In genomic region chr18:21262979-21263378, GRCh38 we compare ENCODE assay signal across 23 cellular contexts. TPM values are rescaled to one million over a fixed set of nuclear protein-coding genes. Genes with fewer than 3 reads are reported as not detected.
DNase-seq lines count a peak whose midpoint lies in the region; ATAC-seq, FAIRE-seq and TF ChIP-seq lines count a peak whose summit lies in the region.
"Had no signal": no experiment of that assay in that cellular context is flagged by ENCODE, and none has a peak within 500 bp of the region (broad histone marks: within the 10 kb centered on the region; RNA-seq: fewer than 3 reads in every experiment).

No MANE protein-coding gene starts in this region.

- H3K4me3 Mint-ChIP-seq in osteocyte (ENCODE audit: unreplicated experiment), result no peak overlapping the region
- H3K4me3 Mint-ChIP-seq: activated naive CD8-positive, alpha-beta T cell treated with anti-CD3 and anti-CD28 coated beads for 36 hours; CD4-positive, alpha-beta T cell; naive thymus-derived CD4-positive, alpha-beta T cell; stimulated activated naive CD8-positive, alpha-beta T cell treated with anti-CD3 and anti-CD28 coated beads, Interleukin-15, amount 100 ng/mL, for 72 hours had no signal

- H3K79me2 ChIP-seq in HepG2 (ENCODE audit: insufficient read depth, low read length) (no peaks in the 10 kb centered on the region), hepatocyte (no peaks in the 10 kb centered on the region)

- no peak overlapping the region for H2AFZ ChIP-seq in HepG2 (ENCODE audit: low read length)
- no peak overlapping the region for H2AFZ ChIP-seq in hepatocyte

- POLR2A ChIA-PET in HepG2 (lab: Yijun Ruan, JAX), result no interaction called here

- H3K27ac ChIP-seq in HepG2 (ENCODE audit: extremely low read length, insufficient read depth, low read length), result no peak overlapping the region
- no peak overlapping the region for H3K27ac ChIP-seq in right lobe of liver
- peak overlapping the region; percentile 92 for H3K27ac ChIP-seq in ectodermal cell (ENCODE audit: insufficient read depth, low read depth, low read length, poor library complexity, severe bottlenecking)
- H3K27ac ChIP-seq in mesodermal cell (ENCODE audit: low read depth, low read length, severe bottlenecking), result peak overlapping the region; percentile 69
- H3K27ac ChIP-seq in hepatocyte, result no peak overlapping the region
- H3K27ac ChIP-seq: uterus had no signal

- no peaks in the 10 kb centered on the region for H3K9me3 Mint-ChIP-seq in osteocyte (ENCODE audit: unreplicated experiment)
- H3K9me3 Mint-ChIP-seq: activated naive CD8-positive, alpha-beta T cell treated with anti-CD3 and anti-CD28 coated beads for 36 hours; CD4-positive, alpha-beta T cell; naive thymus-derived CD4-positive, alpha-beta T cell; stimulated activated naive CD8-positive, alpha-beta T cell treated with anti-CD3 and anti-CD28 coated beads, Interleukin-15, amount 100 ng/mL, for 72 hours had no signal

- TF ChIP-seq POLR2A in HepG2 (IDR thresholded peaks at IDR 0.05; ENCODE audit: insufficient read depth in 1 of 2, low read depth in 2 of 2, low read length in 2 of 2), result no peak
- TF ChIP-seq POLR2A in right lobe of liver (IDR thresholded peaks at IDR 0.05), result no peak

- TF ChIP-seq RAD21 in HepG2 (CRISPR knock-in tag; IDR thresholded peaks at IDR 0.05), result no peak

- H3K27me3 ChIP-seq in HepG2 (ENCODE audit: control insufficient read depth in 1 of 2, insufficient read depth in 2 of 2, low read length in 2 of 2) (no peaks in the 10 kb centered on the region), right lobe of liver (no peaks in the 10 kb centered on the region), ectodermal cell (ENCODE audit: control insufficient read depth, insufficient read depth, low read length, poor library complexity, severe bottlenecking) (no peaks in the 10 kb centered on the region), hepatocyte (no peaks in the 10 kb centered on the region)
- H3K27me3 ChIP-seq: uterus had no signal

- no peak overlapping the region for H3K27ac Mint-ChIP-seq in osteocyte (ENCODE audit: unreplicated experiment)
- H3K27ac Mint-ChIP-seq: activated naive CD8-positive, alpha-beta T cell treated with anti-CD3 and anti-CD28 coated beads for 36 hours; CD4-positive, alpha-beta T cell; naive thymus-derived CD4-positive, alpha-beta T cell; stimulated activated naive CD8-positive, alpha-beta T cell treated with anti-CD3 and anti-CD28 coated beads, Interleukin-15, amount 100 ng/mL, for 72 hours had no signal

- H3K9me2 ChIP-seq in hepatocyte (replicated peaks; ENCODE audit: insufficient read depth), result no peaks in the 10 kb centered on the region
- H3K9me2 ChIP-seq: SK-N-SH had no signal

- in situ Hi-C loops in HepG2 (cut with HindIII; ENCODE audit: extremely low pct_ligation_motif_present, low pct_unique_long_range_greater_than_20kb), result loop anchor here (25.0 kb wide), 1 partner anchor 101 kb away; no protein-coding TSS in a partner anchor

- peaks cover 10% of the 10 kb centered on the region for H3K4me1 Mint-ChIP-seq in osteocyte (ENCODE audit: unreplicated experiment)
- H3K4me1 Mint-ChIP-seq: activated naive CD8-positive, alpha-beta T cell treated with anti-CD3 and anti-CD28 coated beads for 36 hours; naive thymus-derived CD4-positive, alpha-beta T cell; stimulated activated naive CD8-positive, alpha-beta T cell treated with anti-CD3 and anti-CD28 coated beads, Interleukin-15, amount 100 ng/mL, for 72 hours had no signal

- no peak for TF ChIP-seq CTCF in HepG2 (CRISPR knock-in tag; IDR thresholded peaks at IDR 0.05)
- no peak for TF ChIP-seq CTCF in right lobe of liver (IDR thresholded peaks at IDR 0.05)
- no peak for TF ChIP-seq CTCF in hepatocyte (IDR thresholded peaks at IDR 0.05; ENCODE audit: poor library complexity)
- no peak for TF ChIP-seq CTCF in osteocyte (IDR thresholded peaks at IDR 0.05)

- H3K27me3 Mint-ChIP-seq in osteocyte (ENCODE audit: unreplicated experiment), result peaks cover 59% of the 10 kb centered on the region

- ATAC-seq in HepG2 (no peak), right lobe of liver (no peak), HG02938 (IDR thresholded peaks at IDR 0.05; ENCODE audit: unreplicated experiment) (no peak)
- ATAC-seq: left ventricle myocardium superior; naive thymus-derived CD4-positive, alpha-beta T cell; PC-3; stimulated activated naive CD8-positive, alpha-beta T cell treated with anti-CD3 and anti-CD28 coated beads, Interleukin-15, amount 100 ng/mL, for 72 hours had no signal

- H3K9me3 ChIP-seq in HepG2 (ENCODE audit: low read length), result no peaks in the 10 kb centered on the region
- H3K9me3 ChIP-seq in right lobe of liver, result no peaks in the 10 kb centered on the region
- H3K9me3 ChIP-seq in ectodermal cell (ENCODE audit: control insufficient read depth, low read length), result no peaks in the 10 kb centered on the region
- no peaks in the 10 kb centered on the region for H3K9me3 ChIP-seq in mesodermal cell (ENCODE audit: control insufficient read depth, low read length)
- H3K9me3 ChIP-seq in hepatocyte (ENCODE audit: low read depth), result no peaks in the 10 kb centered on the region
- H3K9me3 ChIP-seq: SK-N-SH, uterus had no signal

- H3K36me3 ChIP-seq in HepG2 (replicated peaks in 1 of 2; ENCODE audit: control insufficient read depth in 1 of 2, insufficient read depth in 2 of 2, low read length in 2 of 2), result no peaks in the 10 kb centered on the region
- no peaks in the 10 kb centered on the region for H3K36me3 ChIP-seq in right lobe of liver
- H3K36me3 ChIP-seq in ectodermal cell (ENCODE audit: control insufficient read depth, insufficient read depth, low read length), result no peaks in the 10 kb centered on the region
- no peaks in the 10 kb centered on the region for H3K36me3 ChIP-seq in mesodermal cell (ENCODE audit: control insufficient read depth, insufficient read depth, low read length)
- H3K36me3 ChIP-seq in hepatocyte (replicated peaks; ENCODE audit: insufficient read depth, low read depth), result no peaks in the 10 kb centered on the region
- H3K36me3 ChIP-seq: uterus had no signal

- no peak overlapping the region for H3K9ac ChIP-seq in HepG2 (ENCODE audit: insufficient read depth, low read depth, low read length)
- H3K9ac ChIP-seq: SK-N-SH had no signal

- no peak for TF ChIP-seq EP300 in HepG2 (IDR thresholded peaks at IDR 0.05; ENCODE audit: low read depth in 2 of 2, low read length in 2 of 2)
- TF ChIP-seq EP300 in HepG2 (CRISPR knock-in tag; IDR thresholded peaks at IDR 0.05; ENCODE audit: borderline replicate concordance), result no peak

- no TSS peak for BruUV-seq in HepG2 (replicated peaks; lab: Mats Ljungman, UMichigan)

- H3K4me1 ChIP-seq in HepG2 (ENCODE audit: insufficient read depth, low read length) (peaks cover 58% of the 10 kb centered on the region), right lobe of liver (peaks cover 0 to 24% (median 2%) of the 10 kb centered on the region in 4 donors), ectodermal cell (ENCODE audit: control insufficient read depth, insufficient read depth, low read length) (peaks cover 83% of the 10 kb centered on the region), mesodermal cell (ENCODE audit: control insufficient read depth, insufficient read depth, low read length, poor library complexity, severe bottlenecking) (peaks cover 46% of the 10 kb centered on the region), hepatocyte (ENCODE audit: insufficient read depth) (peaks cover 10% of the 10 kb centered on the region)
- H3K4me1 ChIP-seq: uterus had no signal

- H4K20me1 ChIP-seq in HepG2 (ENCODE audit: insufficient read depth, low read length), result no peaks in the 10 kb centered on the region
- no peaks in the 10 kb centered on the region for H4K20me1 ChIP-seq in hepatocyte (ENCODE audit: insufficient read depth, poor library complexity, severe bottlenecking)

- no peak for FAIRE-seq in HepG2 (lab: Jason Lieb, UNC)
- FAIRE-seq: TTC549 had no signal

- no peak for DNase-seq in HepG2 (ENCODE audit: low spot score)
- DNase-seq in right lobe of liver, result no peak
- no peak for DNase-seq in hepatocyte (ENCODE audit: low spot score)
- no peak for DNase-seq in SW480 (ENCODE audit: low spot score)
- DNase-seq in osteocyte (ENCODE audit: extremely low spot score, unreplicated experiment), result no peak
- DNase-seq: ACHN; activated CD4-positive, alpha-beta T cell treated with anti-CD3 and anti-CD28 coated beads, Interleukin-2, amount 50 U/mL, for 48 hours; activated naive CD8-positive, alpha-beta T cell treated with anti-CD3 and anti-CD28 coated beads for 36 hours; activated T-cell treated with anti-CD3 and anti-CD28 coated beads, Interleukin-2, amount 50 U/mL, for 48 hours; CD4-positive, alpha-beta T cell; effector CD4-positive, alpha-beta T cell; left ventricle myocardium superior; naive thymus-derived CD4-positive, alpha-beta T cell; NCI-H1694 treated with DMSO at 0.1 percent for 48 hours; PC-3; SK-N-SH; stimulated activated CD4-positive, alpha-beta T cell treated with anti-CD3 and anti-CD28 coated beads, Interleukin-15, amount 100 ng/mL, for 24 hours; stimulated activated naive CD8-positive, alpha-beta T cell treated with anti-CD3 and anti-CD28 coated beads, Interleukin-15, amount 100 ng/mL, for 72 hours; uterus had no signal

- CTCF ChIA-PET in HepG2 (lab: Yijun Ruan, JAX; ENCODE audit: low intra/inter-chr PET ratio, low total read pairs), result no interaction called here

- no peaks in the 10 kb centered on the region for H3K36me3 Mint-ChIP-seq in osteocyte (ENCODE audit: unreplicated experiment)
- H3K36me3 Mint-ChIP-seq: activated naive CD8-positive, alpha-beta T cell treated with anti-CD3 and anti-CD28 coated beads for 36 hours; naive thymus-derived CD4-positive, alpha-beta T cell had no signal

- intact Hi-C loops in HepG2 (cut with micrococcal nuclease; ENCODE audit: unreplicated experiment) (no loop called here), right lobe of liver (cut with DNase I) (no loop called here)

- H3K4me3 ChIP-seq in HepG2 (replicated peaks in 1 of 3; ENCODE audit: insufficient read depth in 1 of 3, low read depth in 2 of 3, low read length in 3 of 3), result no peak overlapping the region
- H3K4me3 ChIP-seq in right lobe of liver, result no peak overlapping the region
- no peak overlapping the region for H3K4me3 ChIP-seq in ectodermal cell (ENCODE audit: insufficient read depth, low read depth, low read length)
- H3K4me3 ChIP-seq in mesodermal cell (ENCODE audit: extremely low read depth, insufficient read depth, low read length, poor library complexity, severe bottlenecking), result no peak overlapping the region
- H3K4me3 ChIP-seq in hepatocyte, result no peak overlapping the region
- H3K4me3 ChIP-seq: uterus had no signal

- no peak overlapping the region for H3K4me2 ChIP-seq in HepG2 (ENCODE audit: low read depth, low read length)
- no peak overlapping the region for H3K4me2 ChIP-seq in hepatocyte
- H3K4me2 ChIP-seq: SK-N-SH had no signal

- 64% methylated on average over 2 of the region's 2 CpGs for WGBS in HepG2 (ENCODE audit: low lambda C conversion rate)
- WGBS in right lobe of liver (ENCODE audit: insufficient coverage, low coverage, low lambda C conversion rate, missing lambda C conversion rate), result 60% methylated on average over 2 of the region's 2 CpGs
- WGBS in ectodermal cell, 2 experiments, result 30 to 36% methylated on average over 2 of the region's 2 CpGs
- 43% methylated on average over 2 of the region's 2 CpGs; no CpG with 5 or more reads in 1 of the 2 experiments for WGBS in mesodermal cell (ENCODE audit: insufficient coverage in 2 of 2), 2 experiments
- whole genome bisulfite sequencing in hepatocyte (ENCODE audit: low lambda C conversion rate, missing lambda C conversion rate), result 71% methylated on average over 2 of the region's 2 CpGs

RNA-seq across cellular contexts. Expression of gene GREB1L, which starts 20.9 kb away (rescaled TPM):
- total RNA-seq in HepG2 (2016; rRNA removed; fragmentation: Illumina TruSeq; extraction: Trizol), result 0.63 and 0.66 TPM in 2 replicates
- 0.09 and 0.10 TPM in 2 replicates for total RNA-seq in HepG2 (2016; cell fraction: cytosol; rRNA removed; fragmentation: Illumina TruSeq; extraction: Trizol; ENCODE audit: low read depth)
- total RNA-seq in HepG2 (2016; cell fraction: insoluble cytoplasmic fraction; rRNA removed; fragmentation: Illumina TruSeq; extraction: Trizol), result 0.30 and 0.92 TPM in 2 replicates
- total RNA-seq in HepG2 (2016; cell fraction: membrane; rRNA removed; fragmentation: Illumina TruSeq; extraction: Trizol), result 0.25 and 0.31 TPM in 2 replicates
- 0.28 and 0.87 TPM in 2 replicates for total RNA-seq in HepG2 (2016; cell fraction: nucleus; rRNA removed; fragmentation: Illumina TruSeq; extraction: Trizol)
- polyA plus RNA-seq in HepG2 (2011; rRNA removed), result 0.17 and 0.42 TPM in 2 replicates
- 0.06 and 0.08 TPM in 2 replicates for polyA plus RNA-seq in HepG2 (2011; cell fraction: cytosol; rRNA removed)
- polyA plus RNA-seq in HepG2 (2011; cell fraction: nucleus; rRNA removed), result 0.05 and 0.13 TPM in 2 replicates
- 0.20 and 0.46 TPM in 2 replicates for polyA plus RNA-seq in HepG2 (2012)
- 0.10 TPM in 2 replicates for polyA plus RNA-seq in HepG2 (2016; cell fraction: cytosol; fragmentation: Illumina TruSeq; extraction: Trizol; ENCODE audit: low read depth)
- 0.38 and 0.59 TPM in 2 replicates for polyA plus RNA-seq in HepG2 (2016; cell fraction: insoluble cytoplasmic fraction; fragmentation: Illumina TruSeq; extraction: Trizol; ENCODE audit: low read depth)
- polyA plus RNA-seq in HepG2 (2016; cell fraction: membrane; fragmentation: Illumina TruSeq; extraction: Trizol; ENCODE audit: low read depth), result 0.22 and 0.25 TPM in 2 replicates
- polyA plus RNA-seq in HepG2 (2016; cell fraction: nucleus; fragmentation: Illumina TruSeq; extraction: Trizol; ENCODE audit: insufficient read depth, low read depth), result 0.32 and 0.41 TPM in 2 replicates
- 2.4 and 27.2 TPM in 2 replicates for polyA minus RNA-seq in HepG2 (2011; rRNA and poly(A)+ RNA removed; ENCODE audit: low replicate concordance)
- polyA minus RNA-seq in HepG2 (2011; cell fraction: cytosol; rRNA and poly(A)+ RNA removed), result 0.18 and 1.2 TPM in 2 replicates
- polyA minus RNA-seq in HepG2 (2011; cell fraction: nucleus; rRNA and poly(A)+ RNA removed), result 0.77 and 1.6 TPM in 2 replicates
- 1 to 10 TPM; 3.1 to 7.9 (median 5.7) TPM for total RNA-seq in right lobe of liver
- polyA plus RNA-seq in ectodermal cell (2013, experiment 1 of 4), result 280 TPM
- 365 TPM for polyA plus RNA-seq in ectodermal cell (2013, experiment 2 of 4)
- polyA plus RNA-seq in ectodermal cell (2013, experiment 3 of 4), result 176 TPM
- polyA plus RNA-seq in ectodermal cell (2013, experiment 4 of 4), result 220 TPM
- polyA plus RNA-seq in mesodermal cell (2013, experiment 1 of 2), result 23.6 TPM
- 22.5 TPM for polyA plus RNA-seq in mesodermal cell (2013, experiment 2 of 2)
- total RNA-seq in hepatocyte, result 13.8 and 16.8 TPM in 2 replicates
- polyA plus RNA-seq in hepatocyte, result 14.0 and 15.1 TPM in 2 replicates
- total RNA-seq in osteocyte, result 0.60 and 0.70 TPM in 2 replicates
- total RNA-seq: activated naive CD8-positive, alpha-beta T cell treated with anti-CD3 and anti-CD28 coated beads for 36 hours; CD4-positive, alpha-beta T cell; naive thymus-derived CD4-positive, alpha-beta T cell had no signal

Comparison
In these comparisons a context has a peak if more than half of its experiments do, and no peak if none do; other contexts are left out.
1. H3K27ac ChIP-seq: peak in ectodermal cell (single experiment) and mesodermal cell (single experiment); none in HepG2 (single experiment), right lobe of liver (0 of 3) and hepatocyte (single experiment).